In genomic region chr10:95133016-95133752, GRCh38 we compare ENCODE assay signal across 8 cellular contexts.
A peak's percentile ranks its signal among the peaks of the same experiment; 100 is the strongest.
DNase-seq lines count a peak whose midpoint lies in the region; ATAC-seq lines count a peak whose summit lies in the region.

No MANE protein-coding gene starts in this region.

- DNase-seq in ELR (ENCODE audit: low read depth): peak; percentile 85
- peak; percentile 76 for DNase-seq in Jurkat, Clone E6-1 (ENCODE audit: low read depth, low spot score)
- DNase-seq in RKO (ENCODE audit: low spot score): peak; percentile 82
- DNase-seq in glomerular endothelial cell (ENCODE audit: extremely low read depth, low read depth, low spot score): peak; percentile 73
- peak; percentile 44 for DNase-seq in pulmonary artery endothelial cell (ENCODE audit: low read depth, low spot score)
- DNase-seq in middle frontal gyrus (ENCODE audit: extremely low spot score, low spot score): no peak

- H3K36me3 Mint-ChIP-seq in activated T-helper 17 cell treated with anti-CD3 and anti-CD28 coated beads, Interleukin-2, amount 50 U/mL, for 72 hours (ENCODE audit: low read depth): no peaks in the 10 kb centered on the region

- peaks cover 3% of the 10 kb centered on the region for H3K9me3 Mint-ChIP-seq in activated T-helper 17 cell treated with anti-CD3 and anti-CD28 coated beads, Interleukin-2, amount 50 U/mL, for 72 hours

- ATAC-seq in GM21717 (IDR thresholded peaks at IDR 0.05; ENCODE audit: unreplicated experiment): peak; percentile 86
- peak; percentile 49 for ATAC-seq in activated T-helper 17 cell treated with anti-CD3 and anti-CD28 coated beads, Interleukin-2, amount 50 U/mL, for 72 hours (replicated peaks)

- H3K27ac Mint-ChIP-seq in activated T-helper 17 cell treated with anti-CD3 and anti-CD28 coated beads, Interleukin-2, amount 50 U/mL, for 72 hours: no peak overlapping the region

- H3K4me1 Mint-ChIP-seq in activated T-helper 17 cell treated with anti-CD3 and anti-CD28 coated beads, Interleukin-2, amount 50 U/mL, for 72 hours: no peaks in the 10 kb centered on the region

- H3K4me3 Mint-ChIP-seq in activated T-helper 17 cell treated with anti-CD3 and anti-CD28 coated beads, Interleukin-2, amount 50 U/mL, for 72 hours: no peak overlapping the region

- H3K27me3 Mint-ChIP-seq in activated T-helper 17 cell treated with anti-CD3 and anti-CD28 coated beads, Interleukin-2, amount 50 U/mL, for 72 hours: no peaks in the 10 kb centered on the region

- H3K4me3 ChIP-seq in Jurkat, Clone E6-1 (ENCODE audit: low read length): no peak overlapping the region
